Comparison of ENCODE assay signal across 15 cellular contexts in the genomic region with DNA sequence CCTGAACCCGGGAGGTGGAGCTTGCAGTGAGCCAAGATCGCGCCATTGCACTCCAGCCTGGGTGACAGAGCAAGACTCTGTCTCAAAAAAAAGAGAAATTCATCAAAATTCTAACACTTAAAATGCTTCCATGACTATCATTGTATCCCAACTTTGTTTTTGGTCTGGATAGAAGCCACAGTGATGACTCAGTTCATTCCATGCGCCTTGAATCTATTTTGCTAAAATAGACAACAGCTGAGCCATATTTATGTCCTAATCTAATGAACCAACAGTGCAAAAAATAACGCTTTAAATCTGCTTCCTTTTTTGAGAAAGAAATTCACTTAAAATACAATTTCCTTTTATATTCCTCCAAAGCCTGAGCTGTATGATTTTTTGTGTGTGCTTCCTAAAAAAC. TPM values are rescaled to one million over a fixed set of nuclear protein-coding genes. Genes with fewer than 3 reads are reported as not detected.
A peak's percentile ranks its signal among the peaks of the same experiment; 100 is the strongest.
DNase-seq lines count a peak whose midpoint lies in the region; TF ChIP-seq lines count a peak whose summit lies in the region.
"Had no signal": no experiment of that assay in that cellular context is flagged by ENCODE, and none has a peak within 500 bp of the region (broad histone marks: within the 10 kb centered on the region; RNA-seq: fewer than 3 reads in every experiment).

No MANE protein-coding gene starts in this region.

- H3K27me3 ChIP-seq in left ventricle myocardium inferior (ENCODE audit: low read depth), result no peaks in the 10 kb centered on the region
- H3K27me3 ChIP-seq: neutrophil had no signal

- no peak overlapping the region for H3K27ac ChIP-seq in left ventricle myocardium inferior (replicated peaks)
- H3K27ac ChIP-seq: neutrophil had no signal

- H3K9me3 ChIP-seq in left ventricle myocardium inferior (replicated peaks), result no peaks in the 10 kb centered on the region
- H3K9me3 ChIP-seq: neutrophil had no signal

- no peak overlapping the region for H3K27ac Mint-ChIP-seq in activated CD4-positive, alpha-beta memory T cell treated with anti-CD3 and anti-CD28 coated beads, Interleukin-2, amount 10 ng/mL, durations not matched to agents 7 days and 5 days
- H3K27ac Mint-ChIP-seq: brain, endodermal cell had no signal

- no peaks in the 10 kb centered on the region for H3K9me3 Mint-ChIP-seq in activated CD4-positive, alpha-beta memory T cell treated with anti-CD3 and anti-CD28 coated beads, Interleukin-2, amount 10 ng/mL, durations not matched to agents 7 days and 5 days

- H3K4me3 Mint-ChIP-seq in activated CD4-positive, alpha-beta memory T cell treated with anti-CD3 and anti-CD28 coated beads, Interleukin-2, amount 10 ng/mL, durations not matched to agents 7 days and 5 days, result no peak overlapping the region
- H3K4me3 Mint-ChIP-seq: brain, endodermal cell had no signal

- no peaks in the 10 kb centered on the region for H3K36me3 Mint-ChIP-seq in activated CD4-positive, alpha-beta memory T cell treated with anti-CD3 and anti-CD28 coated beads, Interleukin-2, amount 10 ng/mL, durations not matched to agents 7 days and 5 days (ENCODE audit: low read depth)
- H3K36me3 Mint-ChIP-seq: brain had no signal

- DNase-seq in A172 (ENCODE audit: low spot score) (peak; percentile 61), HS-5 (ENCODE audit: low read depth) (peak; percentile 78), astrocyte of the hippocampus (ENCODE audit: low read depth, low spot score) (peak; percentile 72), hepatic stellate cell (ENCODE audit: low spot score) (peak; percentile 60), COLO668 (lab: John Stamatoyannopoulos, UW; ENCODE audit: unreplicated experiment) (no peak), NCI-H2227 treated with DMSO at 0.1 percent for 48 hours (lab: John Stamatoyannopoulos, UW) (no peak), left ventricle myocardium inferior (no peak)
- DNase-seq in activated CD4-positive, alpha-beta memory T cell treated with anti-CD3 and anti-CD28 coated beads, Interleukin-2, amount 10 ng/mL, durations not matched to agents 7 days and 5 days, result no peak
- DNase-seq: endodermal cell, hippocampal formation, NCI-H1930, SIG-M5 had no signal

- no peak overlapping the region for H3K4me3 ChIP-seq in left ventricle myocardium inferior
- H3K4me3 ChIP-seq: lung had no signal

- H3K4me1 ChIP-seq in left ventricle myocardium inferior, result no peaks in the 10 kb centered on the region

- no peaks in the 10 kb centered on the region for H3K36me3 ChIP-seq in left ventricle myocardium inferior
- H3K36me3 ChIP-seq: neutrophil had no signal

- no peaks in the 10 kb centered on the region for H3K27me3 Mint-ChIP-seq in activated CD4-positive, alpha-beta memory T cell treated with anti-CD3 and anti-CD28 coated beads, Interleukin-2, amount 10 ng/mL, durations not matched to agents 7 days and 5 days

- no peak for TF ChIP-seq CTCF in left ventricle myocardium inferior (IDR thresholded peaks at IDR 0.05; ENCODE audit: borderline replicate concordance)

- intact Hi-C loops in left ventricle myocardium inferior (cut with micrococcal nuclease), result no loop called here

- H3K4me1 Mint-ChIP-seq in activated CD4-positive, alpha-beta memory T cell treated with anti-CD3 and anti-CD28 coated beads, Interleukin-2, amount 10 ng/mL, durations not matched to agents 7 days and 5 days, result no peaks in the 10 kb centered on the region
- H3K4me1 Mint-ChIP-seq: brain had no signal

- POLR2A ChIA-PET in activated CD4-positive, alpha-beta memory T cell treated with anti-CD3 and anti-CD28 coated beads, Interleukin-2, amount 10 ng/mL, durations not matched to agents 7 days and 5 days (lab: Charles Lee), result no interaction called here

- CTCF ChIA-PET in activated CD4-positive, alpha-beta memory T cell treated with anti-CD3 and anti-CD28 coated beads, Interleukin-2, amount 10 ng/mL, durations not matched to agents 7 days and 5 days (lab: Charles Lee), result no interaction called here

RNA-seq across cellular contexts. Expression of a gene that starts 23.2 kb away (rescaled TPM):
- total RNA-seq in A172 (2014; rRNA removed; shearing (Covaris generic)), result 6.6 and 10.0 TPM in 2 replicates
- total RNA-seq in activated CD4-positive, alpha-beta memory T cell treated with anti-CD3 and anti-CD28 coated beads, Interleukin-2, amount 10 ng/mL, durations not matched to agents 7 days and 5 days, result 10 to 100 TPM; 12.5 to 15.9 TPM
- total RNA-seq in left ventricle myocardium inferior, result 8.5 TPM

Comparison
In these comparisons a context has a peak if more than half of its experiments do, and no peak if none do; other contexts are left out.
1. DNase-seq: peak in A172 (single experiment), HS-5 (single experiment), astrocyte of the hippocampus (single experiment) and hepatic stellate cell (single experiment); none in COLO668 (single experiment), NCI-H2227 treated with DMSO at 0.1 percent for 48 hours (single experiment), activated CD4-positive, alpha-beta memory T cell treated with anti-CD3 and anti-CD28 coated beads, Interleukin-2, amount 10 ng/mL, durations not matched to agents 7 days and 5 days (single experiment) and left ventricle myocardium inferior (single experiment).